14 cellular contexts compared by ENCODE assay signal in the genomic region with DNA sequence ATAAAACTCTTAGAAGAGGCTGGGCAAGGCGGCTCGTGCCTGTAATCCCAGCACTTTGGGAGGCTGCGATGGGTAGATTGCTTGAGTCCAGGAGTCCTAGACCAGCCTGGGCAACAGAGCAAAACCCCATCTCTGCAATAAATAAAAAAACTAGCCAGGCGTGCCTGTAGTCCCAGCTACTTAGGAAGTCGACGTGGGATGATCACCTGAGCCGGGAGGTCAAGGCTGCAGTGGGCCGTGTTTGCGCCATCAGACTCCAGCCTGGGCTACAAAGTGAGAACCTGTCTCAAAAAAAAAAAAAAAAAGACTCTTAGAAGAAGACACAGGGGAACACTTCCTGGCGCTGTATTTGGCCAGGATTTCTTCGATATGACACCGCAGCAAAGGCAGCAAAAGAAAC. TPM values are rescaled to one million over a fixed set of nuclear protein-coding genes. Genes with fewer than 3 reads are reported as not detected.
DNase-seq lines count a peak whose midpoint lies in the region; ATAC-seq and TF ChIP-seq lines count a peak whose summit lies in the region.
"Had no signal": no experiment of that assay in that cellular context is flagged by ENCODE, and none has a peak within 500 bp of the region (broad histone marks: within the 10 kb centered on the region; RNA-seq: fewer than 3 reads in every experiment).

No MANE protein-coding gene starts in this region.

- peak overlapping the region; percentile 76 for H3K4me2 ChIP-seq in Karpas-422 (ENCODE audit: low read depth, low read length, poor library complexity, severe bottlenecking)
- H3K4me2 ChIP-seq: BLaER1 had no signal

- no peak overlapping the region for H3K27ac ChIP-seq in Karpas-422 (ENCODE audit: low read length)
- H3K27ac ChIP-seq: 22Rv1, BLaER1 had no signal

- H3K4me1 ChIP-seq in Karpas-422 (ENCODE audit: low read length): peaks cover 16% of the 10 kb centered on the region

- no peaks in the 10 kb centered on the region for H3K36me3 Mint-ChIP-seq in T-helper 1 cell treated with Interleukin-12 subunit alpha and Interleukin-12 subunit beta and Interleukin-4 antibody, amounts not matched to agents 30 μg/mL and 1 μg/mL, for 36 hours (ENCODE audit: low read depth)
- H3K36me3 Mint-ChIP-seq: CD4-positive, CD25-positive, alpha-beta regulatory T cell had no signal

- H2AFZ ChIP-seq in Karpas-422 (ENCODE audit: low read length): no peak overlapping the region

- no peak for TF ChIP-seq CTCF in foreskin fibroblast (IDR thresholded peaks at IDR 0.05; ENCODE audit: low read depth, low read length)

- H3K9me3 ChIP-seq in Karpas-422 (ENCODE audit: low read length): no peaks in the 10 kb centered on the region

- H3K79me2 ChIP-seq in Karpas-422 (ENCODE audit: low read length): no peaks in the 10 kb centered on the region

- H3K36me3 ChIP-seq in Karpas-422 (ENCODE audit: insufficient read depth, low read length): no peaks in the 10 kb centered on the region

- no peak overlapping the region for H3K9ac ChIP-seq in Karpas-422 (ENCODE audit: low read length)
- H3K9ac ChIP-seq: BLaER1 had no signal

- H3K9me2 ChIP-seq in Karpas-422 (replicated peaks; ENCODE audit: insufficient read depth, low read length): 0 out of 2 replicates have a peak, but pooled peaks cover 4% of the 10 kb centered on the region

- DNase-seq in T-helper 1 cell: no peak
- no peak for DNase-seq in Karpas-422
- peak; percentile 72 for DNase-seq in left kidney (ENCODE audit: low read depth, low spot score)
- DNase-seq in foreskin fibroblast: no peak
- DNase-seq in sciatic nerve (ENCODE audit: low spot score): no peak
- DNase-seq in activated effector memory CD4-positive, alpha-beta T cell treated with anti-CD3 and anti-CD28 coated beads, Interleukin-2, amount 50 U/mL, for 16 hours: no peak
- DNase-seq: CD4-positive, CD25-positive, alpha-beta regulatory T cell; DMS 273 treated with DMSO at 0.1 percent for 48 hours; GOT3; H9; IMR-90 had no signal

- ATAC-seq in sciatic nerve: no peak

- no peaks in the 10 kb centered on the region for H4K20me1 ChIP-seq in Karpas-422 (ENCODE audit: insufficient read depth, low read depth, low read length)
- H4K20me1 ChIP-seq: BLaER1 had no signal

- peak overlapping the region; percentile 85 for H3K27ac Mint-ChIP-seq in T-helper 1 cell treated with Interleukin-12 subunit alpha and Interleukin-12 subunit beta and Interleukin-4 antibody, amounts not matched to agents 30 μg/mL and 1 μg/mL, for 36 hours
- H3K27ac Mint-ChIP-seq: H9 had no signal

- no peaks in the 10 kb centered on the region for H3K27me3 ChIP-seq in Karpas-422 (ENCODE audit: low read length)
- H3K27me3 ChIP-seq: BLaER1 had no signal

- H3K4me3 ChIP-seq in Karpas-422 (ENCODE audit: low read length) (peak overlapping the region; percentile 29; the same call in 1 of the 2 replicates), foreskin fibroblast (ENCODE audit: low read depth in 1 of 2, low read length in 2 of 2) (no peak overlapping the region)
- H3K4me3 ChIP-seq: BLaER1 had no signal

- no peak overlapping the region for H3K4me3 Mint-ChIP-seq in T-helper 1 cell treated with Interleukin-12 subunit alpha and Interleukin-12 subunit beta and Interleukin-4 antibody, amounts not matched to agents 30 μg/mL and 1 μg/mL, for 36 hours
- H3K4me3 Mint-ChIP-seq: H9 had no signal

- peaks cover 17% of the 10 kb centered on the region for H3K4me1 Mint-ChIP-seq in T-helper 1 cell treated with Interleukin-12 subunit alpha and Interleukin-12 subunit beta and Interleukin-4 antibody, amounts not matched to agents 30 μg/mL and 1 μg/mL, for 36 hours (ENCODE audit: low read depth)
- H3K4me1 Mint-ChIP-seq: H9 had no signal

- peaks cover 25% of the 10 kb centered on the region for H3K9me3 Mint-ChIP-seq in T-helper 1 cell treated with Interleukin-12 subunit alpha and Interleukin-12 subunit beta and Interleukin-4 antibody, amounts not matched to agents 30 μg/mL and 1 μg/mL, for 36 hours

- H3K27me3 Mint-ChIP-seq in T-helper 1 cell treated with Interleukin-12 subunit alpha and Interleukin-12 subunit beta and Interleukin-4 antibody, amounts not matched to agents 30 μg/mL and 1 μg/mL, for 36 hours (ENCODE audit: low read depth): no peaks in the 10 kb centered on the region
- H3K27me3 Mint-ChIP-seq: CD4-positive, CD25-positive, alpha-beta regulatory T cell had no signal

- intact Hi-C loops in sciatic nerve (cut with DNase I): no loop called here

RNA-seq across cellular contexts. Expression of a gene that starts 23.7 kb away (rescaled TPM):
- 1.4 and 1.8 TPM in 2 replicates for total RNA-seq in Karpas-422 (2014; rRNA removed; shearing (Covaris generic); ENCODE audit: low replicate concordance)
- total RNA-seq in sciatic nerve: 18.5 TPM
- total RNA-seq: IMR-90 had no signal

RNA-seq across cellular contexts. Expression of a gene that starts 48.3 kb away (rescaled TPM):
- total RNA-seq in Karpas-422 (2014; rRNA removed; shearing (Covaris generic); ENCODE audit: low replicate concordance): 8.8 and 19.2 TPM in 2 replicates
- total RNA-seq in sciatic nerve: 4.0 TPM
